Comparison of ENCODE assay signal across 22 cellular contexts in the genomic region with DNA sequence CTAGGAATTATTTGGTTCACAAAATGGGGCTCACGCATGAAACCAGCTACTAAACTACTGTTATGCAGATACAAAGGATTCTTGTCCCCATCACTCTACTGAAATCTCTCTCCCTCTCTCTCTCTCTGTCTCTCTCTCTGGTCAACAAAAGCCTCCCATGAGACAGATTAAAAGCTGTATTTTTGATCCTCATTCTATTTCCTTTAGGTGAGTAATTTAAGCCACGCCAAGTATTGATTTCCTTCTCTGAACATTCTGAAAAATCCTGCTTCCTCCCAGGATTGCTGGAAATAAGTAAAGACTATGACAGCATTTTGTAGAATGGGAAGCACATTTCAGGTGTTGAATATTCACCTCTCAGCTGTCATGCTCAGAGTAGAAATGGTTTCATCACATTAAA.
"Had no signal": no experiment of that assay in that cellular context is flagged by ENCODE, and none has a peak within 500 bp of the region (broad histone marks: within the 10 kb centered on the region; RNA-seq: fewer than 3 reads in every experiment).

No MANE protein-coding gene starts in this region.

- H3K27me3 ChIP-seq: MG63, Peyer's patch, SJCRH30 had no signal

- H2AFZ ChIP-seq: PC-9 had no signal

- H3K4me3 ChIP-seq: MG63, PC-9, Peyer's patch, SJCRH30 had no signal

- H3K27ac ChIP-seq: HL-60, PC-9, Peyer's patch, SJCRH30 had no signal

- DNase-seq: KBM-7; MG63; NCI-H1092; NCI-H1105 treated with DMSO at 0.1 percent for 48 hours; NCI-H1417 treated with DMSO at 0.1 percent for 48 hours; NCI-H146; NCI-H1694 treated with DMSO at 0.1 percent for 48 hours; NCI-H1930; NCI-H2081; NCI-H2227 treated with DMSO at 0.1 percent for 48 hours; NCI-H524; NCI-H526 treated with DMSO at 0.1 percent for 48 hours; NCI-H748 treated with DMSO at 0.1 percent for 48 hours; NK-92 treated with Interleukin-12 subunit alpha and Interleukin-12 subunit beta, amount 100 ng/mL, for 24 hours; PC-9; Peyer's patch; SHP77 treated with DMSO at 0.1 percent for 48 hours; SJCRH30; T-helper 1 cell had no signal

- H3K4me1 ChIP-seq: Peyer's patch, SJCRH30 had no signal

- ATAC-seq: Right ventricle myocardium inferior, SK-N-SH treated with all-trans-retinoic acid at 6 μM for 48 hours had no signal

- H3K36me3 ChIP-seq: MG63, Peyer's patch, SJCRH30 had no signal

- H3K4me2 ChIP-seq: PC-9 had no signal
